Comparison of ENCODE assay signal across 21 cellular contexts in the genomic region with DNA sequence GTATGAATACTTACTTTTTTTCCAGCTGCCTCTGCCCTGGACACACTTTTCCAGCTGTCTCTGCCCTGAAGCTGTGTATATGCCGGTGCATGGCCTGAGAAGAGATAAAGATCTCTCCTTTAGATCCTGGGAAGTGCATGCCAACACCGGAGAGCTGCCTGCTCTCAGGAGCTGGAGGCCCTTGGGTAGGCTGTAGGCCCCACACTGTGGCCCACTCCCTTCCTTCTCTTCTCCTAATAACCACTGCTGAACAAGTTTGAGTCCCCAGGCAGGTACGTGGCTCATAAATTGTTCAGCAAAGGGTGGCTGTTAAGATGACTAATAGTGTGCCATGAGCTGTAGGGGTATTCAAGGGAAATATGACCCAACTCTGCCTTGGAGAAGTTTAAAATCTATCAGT.
A peak's percentile ranks its signal among the peaks of the same experiment; 100 is the strongest.
DNase-seq lines count a peak whose midpoint lies in the region; ATAC-seq, FAIRE-seq and TF ChIP-seq lines count a peak whose summit lies in the region.
"Had no signal": no experiment of that assay in that cellular context is flagged by ENCODE, and none has a peak within 500 bp of the region (broad histone marks: within the 10 kb centered on the region; RNA-seq: fewer than 3 reads in every experiment).

No MANE protein-coding gene starts in this region.

- no peak overlapping the region for H2BK20ac ChIP-seq in H1 (ENCODE audit: low read length)

- H2BK5ac ChIP-seq in H1 (ENCODE audit: low read depth, low read length) (no peak overlapping the region), trophoblast cell (ENCODE audit: low read depth, low read length, poor library complexity) (no peak overlapping the region)

- peaks cover 17% of the 10 kb centered on the region for H3K36me3 Mint-ChIP-seq in glutamatergic neuron (ENCODE audit: unreplicated experiment)

- H3K9me3 ChIP-seq in GM23248 (ENCODE audit: low read depth) (no peaks in the 10 kb centered on the region), H1 (ENCODE audit: insufficient read depth in 2 of 2, low read depth in 1 of 2, low read length in 1 of 2) (peaks cover 28 to 29% of the 10 kb centered on the region in 2 experiments), trophoblast cell (ENCODE audit: insufficient read depth, low read depth, low read length) (peaks cover 6% of the 10 kb centered on the region)
- H3K9me3 ChIP-seq: adrenal gland, MG63, prostate gland had no signal

- H4K8ac ChIP-seq in H1 (ENCODE audit: extremely low read depth, insufficient read depth, low read length) (no peak overlapping the region), trophoblast cell (ENCODE audit: low read depth, low read length) (no peak overlapping the region)

- no peak overlapping the region for H3K9ac ChIP-seq in GM23248
- H3K9ac ChIP-seq in H1 (replicated peaks in 1 of 4; ENCODE audit: extremely low read depth in 1 of 4, low read depth in 3 of 4, low read length in 3 of 4): no peak overlapping the region
- H3K9ac ChIP-seq in trophoblast cell (ENCODE audit: low read length): no peak overlapping the region

- H2BK12ac ChIP-seq in H1 (ENCODE audit: low read depth, low read length) (no peak overlapping the region), trophoblast cell (ENCODE audit: low read length) (no peak overlapping the region)

- H3K27me3 ChIP-seq in GM23248 (replicated peaks; ENCODE audit: insufficient read depth) (0 out of 2 replicates have a peak, but pooled peaks cover 2% of the 10 kb centered on the region), H1 (replicated peaks in 1 of 4; ENCODE audit: control insufficient read depth in 3 of 4, extremely low read depth in 1 of 4, insufficient read depth in 3 of 4, low read length in 3 of 4) (no peaks in the 10 kb centered on the region), trophoblast cell (ENCODE audit: insufficient read depth, low read length) (no peaks in the 10 kb centered on the region)
- H3K27me3 ChIP-seq: adrenal gland, heart right ventricle, MG63 had no signal

- no peaks in the 10 kb centered on the region for H4K20me1 ChIP-seq in GM23248 (ENCODE audit: insufficient read depth)
- no peaks in the 10 kb centered on the region for H4K20me1 ChIP-seq in H1 (replicated peaks in 1 of 2; ENCODE audit: control insufficient read depth in 1 of 2, insufficient read depth in 2 of 2, low read length in 2 of 2)

- H3K23ac ChIP-seq in H1 (ENCODE audit: insufficient read length) (no peak overlapping the region), trophoblast cell (ENCODE audit: low read length) (no peak overlapping the region)

- no peak overlapping the region for H2AK5ac ChIP-seq in H1 (ENCODE audit: low read depth, low read length)
- H2AK5ac ChIP-seq in trophoblast cell (ENCODE audit: low read length): no peak overlapping the region

- ATAC-seq in GM19035 (IDR thresholded peaks at IDR 0.05; ENCODE audit: unreplicated experiment): no peak
- ATAC-seq: heart right ventricle had no signal

- no peaks in the 10 kb centered on the region for H3K9me2 ChIP-seq in GM23248 (ENCODE audit: insufficient read depth)

- TF ChIP-seq CTCF in H1 (IDR thresholded peaks at IDR 0.05; ENCODE audit: control extremely low read depth in 1 of 3, insufficient read depth in 1 of 3, low read depth in 1 of 3, low read length in 3 of 3) (no peak), glutamatergic neuron (IDR thresholded peaks at IDR 0.05; ENCODE audit: partially characterized antibody, unreplicated experiment) (no peak)

- TF ChIP-seq RAD21 in H1 (IDR thresholded peaks at IDR 0.05 in 1 of 2, conservative IDR thresholded peaks at IDR 0.05 in 1 of 2; ENCODE audit: low read depth in 2 of 2, low read length in 2 of 2): no peak

- H4K5ac ChIP-seq in H1 (ENCODE audit: insufficient read length, low read depth, low read length): no peak overlapping the region

- no peak for TF ChIP-seq POLR2A in H1 (IDR thresholded peaks at IDR 0.05; ENCODE audit: control extremely low read depth in 1 of 2, low read depth in 2 of 2, low read length in 2 of 2)

- H2BK120ac ChIP-seq in H1 (replicated peaks; ENCODE audit: low read depth, low read length) (no peak overlapping the region), trophoblast cell (ENCODE audit: insufficient read depth, low read length, poor library complexity) (no peak overlapping the region)

- peaks cover 29% of the 10 kb centered on the region for H3F3A ChIP-seq in GM23248 (ENCODE audit: insufficient read depth)

- peak; percentile 1 for DNase-seq in GM23248
- peak; percentile 66 for DNase-seq in RCC 7860 (ENCODE audit: low spot score)
- no peak for DNase-seq in H1 (ENCODE audit: low read depth in 1 of 2, low spot score in 2 of 2)
- peak; percentile 42 to 54 for DNase-seq in trophoblast cell
- no peak for DNase-seq in NCI-H2171 treated with DMSO at 0.1 percent for 48 hours (lab: John Stamatoyannopoulos, UW)
- no peak for DNase-seq in glutamatergic neuron
- no peak for DNase-seq in frontal cortex (ENCODE audit: low spot score in 2 of 2)
- DNase-seq: activated CD4-positive, alpha-beta T cell treated with anti-CD3 and anti-CD28 coated beads for 1 hour; activated effector memory CD4-positive, alpha-beta T cell treated with anti-CD3 and anti-CD28 coated beads, Interleukin-2, amount 50 U/mL, for 16 hours; adrenal gland; Caco-2; central memory CD4-positive, alpha-beta T cell; effector CD4-positive, alpha-beta T cell; heart right ventricle; MG63; nephron progenitor cell; SIG-M5; stimulated activated CD4-positive, alpha-beta T cell treated with anti-CD3 and anti-CD28 coated beads, Interleukin-4, amount 100 ng/mL, for 4 hours had no signal

- no peak overlapping the region for H4K12ac ChIP-seq in trophoblast cell (ENCODE audit: low read depth, low read length)

- peaks cover 7% of the 10 kb centered on the region for H3K9me3 Mint-ChIP-seq in glutamatergic neuron (ENCODE audit: unreplicated experiment)

- H3K36me3 ChIP-seq in GM23248 (ENCODE audit: low read depth) (no peaks in the 10 kb centered on the region), H1 (ENCODE audit: control insufficient read depth in 2 of 4, insufficient read depth in 4 of 4, low read length in 3 of 4) (peaks cover 0 to 4% (median 0%) of the 10 kb centered on the region in 4 experiments; a peak in 2 of 8 replicates), trophoblast cell (ENCODE audit: control insufficient read depth in 1 of 2, insufficient read depth in 2 of 2, low read length in 2 of 2) (no peaks in the 10 kb centered on the region)
- H3K36me3 ChIP-seq: adrenal gland, heart right ventricle, MG63, prostate gland had no signal

- TF ChIP-seq EP300 in H1 (IDR thresholded peaks at IDR 0.05; ENCODE audit: borderline replicate concordance in 1 of 2, low read depth in 2 of 2, low read length in 2 of 2): no peak

- H4K91ac ChIP-seq in H1 (replicated peaks; ENCODE audit: insufficient read length, low read length) (no peak overlapping the region), trophoblast cell (ENCODE audit: low read depth, low read length) (no peak overlapping the region)

- no peak overlapping the region; the same call in 1 of the 2 replicates for H3K18ac ChIP-seq in H1 (ENCODE audit: extremely low read depth, low read length)
- no peak overlapping the region for H3K18ac ChIP-seq in trophoblast cell (ENCODE audit: low read length)

- no peak for FAIRE-seq in RCC 7860 (lab: Jason Lieb, UNC)
- FAIRE-seq in H1 (lab: Jason Lieb, UNC): no peak
- FAIRE-seq in frontal cortex (lab: Jason Lieb, UNC): no peak
- FAIRE-seq: G401.6 had no signal

- in situ Hi-C loops in GM23248 (cut with MboI): no loop called here

- CTCF ChIA-PET in H1 (lab: Charles Lee; ENCODE audit: partially characterized antibody): interaction anchor here (0.5 to 1.3 kb wide), 4 partner anchors 32 to 507 kb away, joined by 3 to 5 read pairs (median 3); no protein-coding TSS in a partner anchor

- H3K27ac ChIP-seq in GM23248 (no peak overlapping the region), H1 (ENCODE audit: low read depth, low read length) (no peak overlapping the region), trophoblast cell (ENCODE audit: low read depth, low read length) (peak overlapping the region; percentile 80)
- H3K27ac ChIP-seq: adrenal gland, heart right ventricle, prostate gland had no signal

- H3K4me1 Mint-ChIP-seq in glutamatergic neuron (ENCODE audit: low read depth, unreplicated experiment): no peaks in the 10 kb centered on the region

- POLR2A ChIA-PET in H1 (lab: Charles Lee; ENCODE audit: partially characterized antibody): no interaction called here

- H3K14ac ChIP-seq in H1 (ENCODE audit: insufficient read length): no peak overlapping the region
- H3K14ac ChIP-seq in trophoblast cell (ENCODE audit: low read length): no peak overlapping the region

- H3K79me1 ChIP-seq in H1 (ENCODE audit: low read depth, low read length): no peaks in the 10 kb centered on the region
- peaks cover 6% of the 10 kb centered on the region for H3K79me1 ChIP-seq in trophoblast cell (ENCODE audit: low read length)

- H3K4ac ChIP-seq in H1 (replicated peaks; ENCODE audit: insufficient read length, low read depth, low read length) (no peak overlapping the region), trophoblast cell (ENCODE audit: low read depth, low read length) (no peak overlapping the region)

- peaks cover 2% of the 10 kb centered on the region; the same call in 1 of the 2 replicates for H3K23me2 ChIP-seq in H1 (ENCODE audit: low read depth, low read length)

- no peak overlapping the region for H3K4me3 Mint-ChIP-seq in glutamatergic neuron (ENCODE audit: unreplicated experiment)
- H3K4me3 Mint-ChIP-seq: nephron progenitor cell had no signal

- peaks cover 3% of the 10 kb centered on the region for H3K27me3 Mint-ChIP-seq in glutamatergic neuron (ENCODE audit: unreplicated experiment)

- H2BK15ac ChIP-seq in H1 (ENCODE audit: low read length): peak overlapping the region; percentile 46; the same call in 1 of the 2 replicates

- H3K27ac Mint-ChIP-seq in glutamatergic neuron (ENCODE audit: unreplicated experiment): no peak overlapping the region
- H3K27ac Mint-ChIP-seq: nephron progenitor cell had no signal

- H3K79me2 ChIP-seq in GM23248 (ENCODE audit: insufficient read depth) (no peaks in the 10 kb centered on the region), H1 (ENCODE audit: control insufficient read depth in 1 of 2, insufficient read depth in 2 of 2, low read length in 2 of 2) (no peaks in the 10 kb centered on the region), trophoblast cell (ENCODE audit: control insufficient read depth, insufficient read depth, low read length, poor library complexity) (no peaks in the 10 kb centered on the region)

- H3K4me2 ChIP-seq in GM23248 (ENCODE audit: unreplicated experiment): no peak overlapping the region
- no peak overlapping the region for H3K4me2 ChIP-seq in H1 (ENCODE audit: insufficient read depth in 1 of 2, low read depth in 2 of 2, low read length in 2 of 2)
- no peak overlapping the region for H3K4me2 ChIP-seq in trophoblast cell (ENCODE audit: low read length)

- peaks cover 20% of the 10 kb centered on the region for H3K4me1 ChIP-seq in GM23248 (ENCODE audit: insufficient read depth)
- H3K4me1 ChIP-seq in H1 (replicated peaks in 1 of 4; ENCODE audit: control insufficient read depth in 3 of 4, insufficient read depth in 4 of 4, low read length in 3 of 4): peaks cover under 1 to 6% (median 3%) of the 10 kb centered on the region in 4 experiments; a peak in 5 of 7 replicates
- peaks cover 0 to 13% of the 10 kb centered on the region in 2 experiments for H3K4me1 ChIP-seq in trophoblast cell (ENCODE audit: control insufficient read depth in 1 of 2, insufficient read depth in 2 of 2, low read length in 2 of 2)
- H3K4me1 ChIP-seq: adrenal gland, Caco-2, heart right ventricle, prostate gland had no signal

- 59 to 62% methylated on average over 3 of the region's 3 CpGs for WGBS in GM23248 (ENCODE audit: low coverage in 1 of 2, low lambda C conversion rate in 2 of 2, missing lambda C conversion rate in 2 of 2), 2 experiments
- 92% methylated on average over 3 of the region's 3 CpGs; no CpG with 5 or more reads in 1 of the 2 experiments for WGBS in H1 (ENCODE audit: extremely low coverage in 1 of 2, insufficient coverage in 1 of 2, insufficient read length in 1 of 2, insufficient replicate concordance in 2 of 2, low coverage in 1 of 2, low lambda C conversion rate in 2 of 2, missing lambda C conversion rate in 1 of 2), 2 experiments
- no CpG with 5 or more reads among the region's 3 CpGs for WGBS in trophoblast cell (ENCODE audit: extremely low coverage, insufficient coverage, insufficient read length)

- H2AFZ ChIP-seq in GM23248 (no peak overlapping the region), H1 (ENCODE audit: low read length) (no peak overlapping the region), trophoblast cell (ENCODE audit: insufficient read depth, low read length, poor library complexity) (no peak overlapping the region)

- H3K56ac ChIP-seq in H1 (replicated peaks; ENCODE audit: insufficient read length, low read depth, low read length): no peak overlapping the region

- H3K4me3 ChIP-seq in GM23248 (no peak overlapping the region), H1 (ENCODE audit: extremely low read depth in 1 of 4, insufficient read depth in 2 of 4, low read depth in 3 of 4, low read length in 4 of 4) (no peak overlapping the region), trophoblast cell (ENCODE audit: low read depth, low read length) (no peak overlapping the region)
- H3K4me3 ChIP-seq: adrenal gland, heart right ventricle, MG63, prostate gland had no signal

Comparison
In these comparisons a context has a peak if more than half of its experiments do, and no peak if none do; other contexts are left out.
1. DNase-seq: peak in GM23248 (single experiment), RCC 7860 (single experiment) and trophoblast cell (2 of 2); none in H1 (0 of 2), NCI-H2171 treated with DMSO at 0.1 percent for 48 hours (single experiment), glutamatergic neuron (single experiment) and frontal cortex (0 of 2).